10 cellular contexts compared by ENCODE assay signal in genomic region chr9:35675204-35675603, GRCh38. TPM values are rescaled to one million over a fixed set of nuclear protein-coding genes. Genes with fewer than 3 reads are reported as not detected.
DNase-seq lines count a peak whose midpoint lies in the region; ATAC-seq and TF ChIP-seq lines count a peak whose summit lies in the region.
"Had no signal": no experiment of that assay in that cellular context is flagged by ENCODE, and none has a peak within 500 bp of the region (broad histone marks: within the 10 kb centered on the region; RNA-seq: fewer than 3 reads in every experiment).

No MANE protein-coding gene starts in this region.

- H3K27me3 Mint-ChIP-seq in T-helper 2 cell treated with Interferon-gamma antibody and Interleukin-4, amounts not matched to agents 5 μg/mL and 100 μg/mL, for 36 hours (ENCODE audit: low read depth), result peaks cover 32% of the 10 kb centered on the region
- H3K27me3 Mint-ChIP-seq in chondrocyte (ENCODE audit: low read depth) (no peaks in the 10 kb centered on the region), memory B cell (peaks cover 8% of the 10 kb centered on the region)

- intact Hi-C loops in stomach (cut with DNase I; ENCODE audit: low total_unique reads), result no loop called here

- no peak for DNase-seq in T-helper 2 cell treated with Interferon-gamma antibody and Interleukin-4, amounts not matched to agents 5 μg/mL and 100 μg/mL, for 36 hours (ENCODE audit: low spot score)
- DNase-seq in T-helper 2 cell, result no peak
- no peak for DNase-seq in chondrocyte (ENCODE audit: low spot score)
- DNase-seq in memory B cell (ENCODE audit: low spot score in 2 of 2), result no peak
- DNase-seq in stomach, result no peak
- no peak for DNase-seq in NCI-H2081 treated with DMSO at 0.1 percent for 48 hours (lab: John Stamatoyannopoulos, UW)
- no peak for DNase-seq in activated CD4-positive, alpha-beta T cell treated with anti-CD3 and anti-CD28 coated beads, Interleukin-2, amount 50 U/mL, for 48 hours
- DNase-seq: SHP77 treated with DMSO at 0.1 percent for 48 hours had no signal

- TF ChIP-seq EP300 in stomach (IDR thresholded peaks at IDR 0.05), result no peak

- peaks cover 3% of the 10 kb centered on the region for H3K4me1 Mint-ChIP-seq in T-helper 2 cell treated with Interferon-gamma antibody and Interleukin-4, amounts not matched to agents 5 μg/mL and 100 μg/mL, for 36 hours (ENCODE audit: low read depth)
- peaks cover 33% of the 10 kb centered on the region for H3K4me1 Mint-ChIP-seq in chondrocyte (ENCODE audit: low read depth)
- H3K4me1 Mint-ChIP-seq in memory B cell, result peaks cover 20% of the 10 kb centered on the region

- no peak for TF ChIP-seq CTCF in chondrocyte (IDR thresholded peaks at IDR 0.05)
- no peak for TF ChIP-seq CTCF in stomach (IDR thresholded peaks at IDR 0.05)

- no peaks in the 10 kb centered on the region for H3K9me3 Mint-ChIP-seq in T-helper 2 cell treated with Interferon-gamma antibody and Interleukin-4, amounts not matched to agents 5 μg/mL and 100 μg/mL, for 36 hours
- H3K9me3 Mint-ChIP-seq in chondrocyte (ENCODE audit: low read depth) (no peaks in the 10 kb centered on the region), memory B cell (no peaks in the 10 kb centered on the region)

- H3K27me3 ChIP-seq in stomach, result peaks cover 0 to 12% (median 0%) of the 10 kb centered on the region in 3 donors

- no peak overlapping the region for H3K27ac Mint-ChIP-seq in T-helper 2 cell treated with Interferon-gamma antibody and Interleukin-4, amounts not matched to agents 5 μg/mL and 100 μg/mL, for 36 hours
- H3K27ac Mint-ChIP-seq in chondrocyte (ENCODE audit: unreplicated experiment) (no peak overlapping the region), memory B cell (no peak overlapping the region)

- peak overlapping the region; percentile 45 for H3K4me3 Mint-ChIP-seq in T-helper 2 cell treated with Interferon-gamma antibody and Interleukin-4, amounts not matched to agents 5 μg/mL and 100 μg/mL, for 36 hours
- peak overlapping the region; percentile 57 for H3K4me3 Mint-ChIP-seq in chondrocyte (ENCODE audit: unreplicated experiment)
- peak overlapping the region; percentile 62 for H3K4me3 Mint-ChIP-seq in memory B cell

- H3K36me3 ChIP-seq in stomach, result peaks cover 0 to 11% (median 0%) of the 10 kb centered on the region in 4 donors

- 16 to 31% (median 22%) methylated on average over 10 to 13 of the region's 13 CpGs for WGBS in stomach, 5 donors

- H3K27ac ChIP-seq in stomach, result peak overlapping the region; percentile 89 to 100 (median 89)

- H3K4me3 ChIP-seq in stomach, result peak overlapping the region; percentile 50 to 72 (median 53)
- H3K4me3 ChIP-seq: A549 had no signal

- peaks cover 31 to 79% (median 43%) of the 10 kb centered on the region in 4 donors for H3K4me1 ChIP-seq in stomach

- no peak for TF ChIP-seq POLR2A in stomach (IDR thresholded peaks at IDR 0.05)

- no peaks in the 10 kb centered on the region for H3K36me3 Mint-ChIP-seq in T-helper 2 cell treated with Interferon-gamma antibody and Interleukin-4, amounts not matched to agents 5 μg/mL and 100 μg/mL, for 36 hours (ENCODE audit: low read depth)
- H3K36me3 Mint-ChIP-seq in chondrocyte (ENCODE audit: low read depth) (no peaks in the 10 kb centered on the region), memory B cell (no peaks in the 10 kb centered on the region)

- peak; percentile 17 for ATAC-seq in memory B cell (ENCODE audit: low read depth)
- ATAC-seq in GM21390 (IDR thresholded peaks at IDR 0.05; ENCODE audit: unreplicated experiment), result no peak
- ATAC-seq: A549 had no signal

- no peaks in the 10 kb centered on the region for H3K9me3 ChIP-seq in stomach
- H3K9me3 ChIP-seq: A549 had no signal

RNA-seq across cellular contexts. Expression of gene CA9, which starts 1.5 kb away (rescaled TPM):
- total RNA-seq in chondrocyte (2.9 to 3.6 TPM in 2 of 3 replicates, not detected in the other), stomach (100 to 1,000 TPM in 3 of 5 donors, 10 to 100 TPM in 1, 1 to 10 TPM in 1; 1.2 to 670 (median 161) TPM)
- polyA plus RNA-seq in stomach, result 100 to 1,000 TPM; 115 to 653 (median 541) TPM

RNA-seq across cellular contexts. Expression of gene ARHGEF39, which starts 10.2 kb away (rescaled TPM):
- total RNA-seq in chondrocyte (0.79 to 2.3 TPM (median 0.85 TPM) in 3 replicates), stomach (10 to 100 TPM in 3 of 5 donors, 1 to 10 TPM in 2; 1.8 to 58.3 (median 11.6) TPM)
- polyA plus RNA-seq in stomach, result 1 to 10 TPM; 2.8 to 4.3 (median 3.2) TPM

RNA-seq across cellular contexts. Expression of gene TPM2, which starts 14.5 kb away (rescaled TPM):
- 498 to 2,023 TPM (median 2,016 TPM) in 3 replicates for total RNA-seq in chondrocyte
- total RNA-seq in stomach, result 1,000 to 10,000 TPM in 3 of 5 donors, 100 to 1,000 TPM in 2; 537 to 3,642 (median 1,228) TPM
- polyA plus RNA-seq in stomach, result 1,000 to 10,000 TPM in 1 of 3 donors, 100 to 1,000 TPM in 2; 460 to 2,257 (median 672) TPM

RNA-seq across cellular contexts. Expression of gene CCDC107, which starts 17.1 kb away (rescaled TPM):
- 31.1 to 55.2 TPM (median 52.2 TPM) in 3 replicates for total RNA-seq in chondrocyte
- 100 to 1,000 TPM in 1 of 5 donors, 10 to 100 TPM in 4; 15.6 to 104 (median 28.1) TPM for total RNA-seq in stomach
- 10 to 100 TPM; 58.8 to 86.4 (median 69.7) TPM for polyA plus RNA-seq in stomach

RNA-seq across cellular contexts. Expression of gene RMRP, which starts 17.4 kb away (rescaled TPM):
- total RNA-seq in chondrocyte (11,782 to 13,339 TPM (median 12,386 TPM) in 3 replicates), stomach (over 10,000 TPM in 4 of 5 donors, 1,000 to 10,000 TPM in 1; 1,379 to 137,340 (median 23,544) TPM)
- 10 to 100 TPM in 1 of 3 donors, not detected in 2; 64.3 TPM for polyA plus RNA-seq in stomach
